In genomic region chr6:21987501-21987957, GRCh38 we compare ENCODE assay signal across 8 cellular contexts.
DNase-seq lines count a peak whose midpoint lies in the region; ATAC-seq, FAIRE-seq and TF ChIP-seq lines count a peak whose summit lies in the region.

No MANE protein-coding gene starts in this region.

- H3K4me3 ChIP-seq in astrocyte of the cerebellum (ENCODE audit: low read depth, low read length): no peak overlapping the region
- H3K4me3 ChIP-seq in small intestine (ENCODE audit: low read depth in 1 of 2, low read length in 2 of 2): peak overlapping the region in 1 of 2 donors; percentile 23

- no peaks in the 10 kb centered on the region for H3K36me3 ChIP-seq in small intestine (ENCODE audit: control insufficient read depth in 2 of 2, insufficient read depth in 2 of 2, low read length in 2 of 2)

- H3K27ac ChIP-seq in small intestine (ENCODE audit: low read depth in 1 of 2, low read length in 1 of 2): peak overlapping the region in 1 of 2 donors; percentile 81

- WGBS in small intestine, 3 donors: 2 to 3% (median 2%) methylated on average over 9 of the region's 9 CpGs

- H3K4me1 ChIP-seq in small intestine (ENCODE audit: control insufficient read depth in 2 of 2, insufficient read depth in 1 of 2, low read depth in 1 of 2, low read length in 1 of 2): peaks cover 0 to 2% of the 10 kb centered on the region in 2 donors

- TF ChIP-seq CTCF in astrocyte of the cerebellum (IDR thresholded peaks at IDR 0.05; ENCODE audit: low read depth, low read length, missing control alignments): no peak

- peak; percentile 77 for DNase-seq in GM03348 (ENCODE audit: low spot score)
- peak; percentile 90 for DNase-seq in LHCN-M2 (ENCODE audit: low read depth)
- peak; percentile 55 for DNase-seq in astrocyte of the cerebellum (ENCODE audit: low read depth)
- DNase-seq in iPS-NIHi7 (ENCODE audit: extremely low spot score): peak; percentile 71
- peak; percentile 70 for DNase-seq in small intestine
- no peak for DNase-seq in NCI-H1105 (lab: John Stamatoyannopoulos, UW)
- DNase-seq in SW480 (ENCODE audit: low spot score): no peak

- in situ Hi-C loops in astrocyte of the cerebellum (cut with HindIII; ENCODE audit: low sequenced_read_pairs): no loop called here

- no peak for FAIRE-seq in small intestine (lab: Jason Lieb, UNC)

- ATAC-seq in GM21737 (IDR thresholded peaks at IDR 0.05; ENCODE audit: unreplicated experiment): peak; percentile 96

- H3K27me3 ChIP-seq in small intestine (ENCODE audit: control insufficient read depth in 2 of 2, insufficient read depth in 2 of 2, low read length in 2 of 2): no peaks in the 10 kb centered on the region

- no peaks in the 10 kb centered on the region for H3K9me3 ChIP-seq in small intestine (ENCODE audit: control insufficient read depth, low read depth)

Comparison
In these comparisons a context has a peak if more than half of its experiments do, and no peak if none do; other contexts are left out.
1. DNase-seq: peak in GM03348 (single experiment), LHCN-M2 (single experiment), astrocyte of the cerebellum (single experiment), iPS-NIHi7 (single experiment) and small intestine (single experiment); none in NCI-H1105 (single experiment) and SW480 (single experiment).